Comparison of ENCODE assay signal across 8 cellular contexts in genomic region chr18:22559414-22560282, GRCh38.
DNase-seq lines count a peak whose midpoint lies in the region; ATAC-seq and TF ChIP-seq lines count a peak whose summit lies in the region.

No MANE protein-coding gene starts in this region.

- H3K27me3 Mint-ChIP-seq in chondrocyte (ENCODE audit: low read depth), result no peaks in the 10 kb centered on the region
- peaks cover 61% of the 10 kb centered on the region for H3K27me3 Mint-ChIP-seq in stimulated activated naive CD8-positive, alpha-beta T cell treated with anti-CD3 and anti-CD28 coated beads, Interleukin-15, Interleukin-2, amounts not matched to agents 100 ng/mL and 50 ng/mL, for 24 hours

- TF ChIP-seq CTCF in chondrocyte (IDR thresholded peaks at IDR 0.05), result peak; percentile 71

- H3K9me2 ChIP-seq in GM23248 (ENCODE audit: insufficient read depth), result no peaks in the 10 kb centered on the region

- peak overlapping the region; percentile 75 for H2AFZ ChIP-seq in GM23248

- 2% methylated on average over 56 to 60 of the region's 64 CpGs for WGBS in GM23248 (ENCODE audit: low coverage in 1 of 2, low lambda C conversion rate in 2 of 2, missing lambda C conversion rate in 2 of 2), 2 experiments

- H3K4me2 ChIP-seq in GM23248 (ENCODE audit: unreplicated experiment), result peak overlapping the region; percentile 87

- no peaks in the 10 kb centered on the region for H3K27me3 ChIP-seq in GM23248 (replicated peaks; ENCODE audit: insufficient read depth)

- H3K4me3 Mint-ChIP-seq in chondrocyte (ENCODE audit: unreplicated experiment), result peak overlapping the region; percentile 78
- H3K4me3 Mint-ChIP-seq in stimulated activated naive CD8-positive, alpha-beta T cell treated with anti-CD3 and anti-CD28 coated beads, Interleukin-15, Interleukin-2, amounts not matched to agents 100 ng/mL and 50 ng/mL, for 24 hours, result peak overlapping the region; percentile 71

- no peaks in the 10 kb centered on the region for H3K9me3 Mint-ChIP-seq in chondrocyte (ENCODE audit: low read depth)
- H3K9me3 Mint-ChIP-seq in stimulated activated naive CD8-positive, alpha-beta T cell treated with anti-CD3 and anti-CD28 coated beads, Interleukin-15, Interleukin-2, amounts not matched to agents 100 ng/mL and 50 ng/mL, for 24 hours, result no peaks in the 10 kb centered on the region

- H3K27ac Mint-ChIP-seq in chondrocyte (ENCODE audit: unreplicated experiment), result peak overlapping the region; percentile 92
- H3K27ac Mint-ChIP-seq in stimulated activated naive CD8-positive, alpha-beta T cell treated with anti-CD3 and anti-CD28 coated beads, Interleukin-15, Interleukin-2, amounts not matched to agents 100 ng/mL and 50 ng/mL, for 24 hours, result no peak overlapping the region

- peak; percentile 89 for DNase-seq in GM23248
- DNase-seq in OCI-M1 (lab: John Stamatoyannopoulos, UW), result peak; percentile 76
- DNase-seq in chondrocyte (ENCODE audit: low spot score), result no peak
- DNase-seq in left kidney (ENCODE audit: low read depth, low spot score), result peak; percentile 94
- DNase-seq in NCI-H2081 treated with DMSO at 0.1 percent for 48 hours (lab: John Stamatoyannopoulos, UW), result no peak
- no peak for DNase-seq in central memory CD4-positive, alpha-beta T cell

- peaks cover 41% of the 10 kb centered on the region for H3K4me1 ChIP-seq in GM23248 (ENCODE audit: insufficient read depth)

- in situ Hi-C loops in GM23248 (cut with MboI), result loop anchor here (5.0 to 25.0 kb wide), 3 partner anchors 392 to 645 kb away; partner anchors contain the start of gene GATA6

- no peaks in the 10 kb centered on the region for H3K79me2 ChIP-seq in GM23248 (ENCODE audit: insufficient read depth)

- peaks cover 60% of the 10 kb centered on the region for H3K4me1 Mint-ChIP-seq in chondrocyte (ENCODE audit: low read depth)
- H3K4me1 Mint-ChIP-seq in stimulated activated naive CD8-positive, alpha-beta T cell treated with anti-CD3 and anti-CD28 coated beads, Interleukin-15, Interleukin-2, amounts not matched to agents 100 ng/mL and 50 ng/mL, for 24 hours (ENCODE audit: low read depth), result peaks cover 6% of the 10 kb centered on the region

- ATAC-seq in HG02763 (IDR thresholded peaks at IDR 0.05; ENCODE audit: unreplicated experiment), result no peak

- H4K20me1 ChIP-seq in GM23248 (ENCODE audit: insufficient read depth), result no peaks in the 10 kb centered on the region

- H3K9me3 ChIP-seq in GM23248 (ENCODE audit: low read depth), result no peaks in the 10 kb centered on the region

- H3K9ac ChIP-seq in GM23248, result peak overlapping the region; percentile 85

- peak overlapping the region; percentile 75 for H3K4me3 ChIP-seq in GM23248

- no peaks in the 10 kb centered on the region for H3K36me3 ChIP-seq in GM23248 (ENCODE audit: low read depth)

- H3K36me3 Mint-ChIP-seq in chondrocyte (ENCODE audit: low read depth), result no peaks in the 10 kb centered on the region
- no peaks in the 10 kb centered on the region for H3K36me3 Mint-ChIP-seq in stimulated activated naive CD8-positive, alpha-beta T cell treated with anti-CD3 and anti-CD28 coated beads, Interleukin-15, Interleukin-2, amounts not matched to agents 100 ng/mL and 50 ng/mL, for 24 hours (ENCODE audit: low read depth)

- peak overlapping the region; percentile 86 for H3K27ac ChIP-seq in GM23248

- H3F3A ChIP-seq in GM23248 (ENCODE audit: insufficient read depth), result peaks cover 17% of the 10 kb centered on the region

Comparison
In these comparisons a context has a peak if more than half of its experiments do, and no peak if none do; other contexts are left out.
1. DNase-seq: peak in GM23248 (single experiment), OCI-M1 (single experiment) and left kidney (single experiment); none in chondrocyte (single experiment), NCI-H2081 treated with DMSO at 0.1 percent for 48 hours (single experiment) and central memory CD4-positive, alpha-beta T cell (single experiment).